ENCODE assay signal across 14 cellular contexts in the genomic region with DNA sequence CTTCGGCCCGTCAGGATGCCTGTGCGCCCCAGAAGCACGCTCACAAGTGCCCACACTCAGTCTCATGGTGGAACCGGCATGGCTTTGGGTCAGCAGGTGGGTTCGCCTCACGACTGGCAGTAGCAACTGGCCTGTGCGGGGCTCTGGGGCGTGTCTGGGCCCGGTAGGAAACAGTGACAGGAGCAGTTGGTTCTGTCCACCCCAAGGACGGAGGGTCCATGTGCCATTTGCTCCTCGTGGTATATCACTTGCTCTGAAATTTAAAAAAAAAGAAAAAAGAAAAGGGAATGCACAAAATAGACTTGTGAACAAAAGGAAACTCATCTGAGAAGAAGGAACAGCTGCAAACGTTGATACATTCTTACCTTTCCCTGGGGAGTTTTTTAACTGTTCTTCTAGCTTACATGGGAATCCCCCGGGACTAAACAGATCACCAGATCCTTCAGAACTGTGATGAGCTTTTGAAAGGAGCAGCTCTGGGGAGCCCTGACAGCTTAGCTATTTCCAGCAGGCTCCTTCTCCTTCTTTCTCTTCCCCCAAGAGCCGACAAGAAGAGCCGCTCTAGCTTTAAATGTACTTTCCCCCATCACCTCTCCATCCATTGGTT. TPM values are rescaled to one million over a fixed set of nuclear protein-coding genes. Genes with fewer than 3 reads are reported as not detected.
A peak's percentile ranks its signal among the peaks of the same experiment; 100 is the strongest.
DNase-seq lines count a peak whose midpoint lies in the region; ATAC-seq and TF ChIP-seq lines count a peak whose summit lies in the region.
"Had no signal": no experiment of that assay in that cellular context is flagged by ENCODE, and none has a peak within 500 bp of the region (broad histone marks: within the 10 kb centered on the region; RNA-seq: fewer than 3 reads in every experiment).

No MANE protein-coding gene starts in this region.

- no peak for TF ChIP-seq CTCF in glutamatergic neuron (IDR thresholded peaks at IDR 0.05; ENCODE audit: partially characterized antibody, unreplicated experiment)

- H3K27ac Mint-ChIP-seq in glutamatergic neuron (ENCODE audit: unreplicated experiment), result peak overlapping the region; percentile 41
- H3K27ac Mint-ChIP-seq in activated CD4-positive, alpha-beta T cell treated with anti-CD3 and anti-CD28 coated beads for 36 hours, result no peak overlapping the region
- H3K27ac Mint-ChIP-seq: activated CD4-positive, alpha-beta T cell treated with anti-CD3 and anti-CD28 coated beads, Interleukin-2, amount 10 ng/mL, durations not matched to agents 7 days and 5 days; activated T-helper 2 cell treated with anti-CD3 and anti-CD28 coated beads, Interferon-gamma antibody, Interleukin-2, Interleukin-4, amounts not matched to agents 10 μg/mL and 5 μg/mL and 100 μg/mL, durations not matched to agents 14 hours and 24 hours and 36 hours; endodermal cell had no signal

- H3K4me3 Mint-ChIP-seq in glutamatergic neuron (ENCODE audit: unreplicated experiment), result peak overlapping the region; percentile 7
- no peak overlapping the region for H3K4me3 Mint-ChIP-seq in activated CD4-positive, alpha-beta T cell treated with anti-CD3 and anti-CD28 coated beads for 36 hours
- H3K4me3 Mint-ChIP-seq: activated CD4-positive, alpha-beta T cell treated with anti-CD3 and anti-CD28 coated beads, Interleukin-2, amount 10 ng/mL, durations not matched to agents 7 days and 5 days; endodermal cell had no signal

- H3K9me3 Mint-ChIP-seq in glutamatergic neuron (ENCODE audit: unreplicated experiment), result peaks cover 4% of the 10 kb centered on the region
- H3K9me3 Mint-ChIP-seq in activated CD4-positive, alpha-beta T cell treated with anti-CD3 and anti-CD28 coated beads for 36 hours (ENCODE audit: low read depth), result no peaks in the 10 kb centered on the region
- H3K9me3 Mint-ChIP-seq: activated CD4-positive, alpha-beta T cell treated with anti-CD3 and anti-CD28 coated beads, Interleukin-2, amount 10 ng/mL, durations not matched to agents 7 days and 5 days; activated T-helper 2 cell treated with anti-CD3 and anti-CD28 coated beads, Interferon-gamma antibody, Interleukin-2, Interleukin-4, amounts not matched to agents 10 μg/mL and 5 μg/mL and 100 μg/mL, durations not matched to agents 14 hours and 24 hours and 36 hours; endodermal cell had no signal

- DNase-seq in glutamatergic neuron (no peak), caudate nucleus (lab: John Stamatoyannopoulos, UW) (no peak), NCI-H748 treated with DMSO at 0.1 percent for 48 hours (lab: John Stamatoyannopoulos, UW) (no peak), medulla oblongata (ENCODE audit: extremely low spot score) (no peak)
- DNase-seq in activated CD4-positive, alpha-beta T cell treated with anti-CD3 and anti-CD28 coated beads for 36 hours, result no peak
- DNase-seq: activated CD4-positive, alpha-beta T cell treated with anti-CD3 and anti-CD28 coated beads, Interleukin-2, amount 10 ng/mL, durations not matched to agents 7 days and 5 days; endodermal cell; GOT3; KBM-7; Peyer's patch had no signal

- POLR2A ChIA-PET in activated CD4-positive, alpha-beta T cell treated with anti-CD3 and anti-CD28 coated beads for 36 hours (lab: Charles Lee), result no interaction called here

- H3K4me1 Mint-ChIP-seq in glutamatergic neuron (ENCODE audit: low read depth, unreplicated experiment), result peaks cover 24% of the 10 kb centered on the region
- no peaks in the 10 kb centered on the region for H3K4me1 Mint-ChIP-seq in activated CD4-positive, alpha-beta T cell treated with anti-CD3 and anti-CD28 coated beads for 36 hours
- H3K4me1 Mint-ChIP-seq: endodermal cell had no signal

- H3K27me3 Mint-ChIP-seq in glutamatergic neuron (ENCODE audit: unreplicated experiment), result peaks cover 7% of the 10 kb centered on the region
- H3K27me3 Mint-ChIP-seq in activated CD4-positive, alpha-beta T cell treated with anti-CD3 and anti-CD28 coated beads for 36 hours, result no peaks in the 10 kb centered on the region
- H3K27me3 Mint-ChIP-seq: activated CD4-positive, alpha-beta T cell treated with anti-CD3 and anti-CD28 coated beads, Interleukin-2, amount 10 ng/mL, durations not matched to agents 7 days and 5 days had no signal

- peaks cover 5% of the 10 kb centered on the region for H3K36me3 Mint-ChIP-seq in glutamatergic neuron (ENCODE audit: unreplicated experiment)
- H3K36me3 Mint-ChIP-seq in activated CD4-positive, alpha-beta T cell treated with anti-CD3 and anti-CD28 coated beads for 36 hours (ENCODE audit: low read depth), result peaks cover 43% of the 10 kb centered on the region

- H3K27ac ChIP-seq in caudate nucleus (ENCODE audit: low read depth, low read length), result no peak overlapping the region
- H3K27ac ChIP-seq: Peyer's patch had no signal

- ATAC-seq in GM18502 (IDR thresholded peaks at IDR 0.05; ENCODE audit: poor library complexity, unreplicated experiment), result peak; percentile 42
- peak; percentile 68 for ATAC-seq in GM21447 (IDR thresholded peaks at IDR 0.05; ENCODE audit: unreplicated experiment)
- ATAC-seq in HG03135 (IDR thresholded peaks at IDR 0.05; ENCODE audit: unreplicated experiment), result peak; percentile 47
- no peak for ATAC-seq in activated CD4-positive, alpha-beta T cell treated with anti-CD3 and anti-CD28 coated beads for 36 hours

- intact Hi-C loops in activated CD4-positive, alpha-beta T cell treated with anti-CD3 and anti-CD28 coated beads for 36 hours (cut with DNase I, micrococcal nuclease), result loop anchor here (2.0 to 5.0 kb wide), 2 partner anchors 40 to 41 kb away; no protein-coding TSS in a partner anchor

- CTCF ChIA-PET in activated CD4-positive, alpha-beta T cell treated with anti-CD3 and anti-CD28 coated beads for 36 hours (lab: Charles Lee), result interaction anchor here (0.6 to 3.9 kb wide), 12 partner anchors 9 to 229 kb away, joined by 3 to 20 read pairs (median 4); no protein-coding TSS in a partner anchor

RNA-seq across cellular contexts. Expression of gene TRAPPC12, which starts 42.8 kb away (rescaled TPM):
- total RNA-seq in glutamatergic neuron (ENCODE audit: unreplicated experiment), result 130 TPM
- 10 to 100 TPM; 60.0 to 73.1 TPM for total RNA-seq in activated CD4-positive, alpha-beta T cell treated with anti-CD3 and anti-CD28 coated beads for 36 hours

RNA-seq across cellular contexts. Expression of gene EIPR1, which starts 44.6 kb away (rescaled TPM):
- total RNA-seq in glutamatergic neuron (ENCODE audit: unreplicated experiment), result 43.8 TPM
- 10 to 100 TPM; 38.6 to 58.2 TPM for total RNA-seq in activated CD4-positive, alpha-beta T cell treated with anti-CD3 and anti-CD28 coated beads for 36 hours
